Comparison of ENCODE assay signal across 1 cellular context in genomic region chr2:203812294-203813221, GRCh38.
TF ChIP-seq lines count a peak whose summit lies in the region.

No MANE protein-coding gene starts in this region.

TF ChIP-seq in liver, 16 proteins besides CTCF, POLR2A, EP300 and RAD21 (continued from another document):
- TF ChIP-seq, protein P1, sequence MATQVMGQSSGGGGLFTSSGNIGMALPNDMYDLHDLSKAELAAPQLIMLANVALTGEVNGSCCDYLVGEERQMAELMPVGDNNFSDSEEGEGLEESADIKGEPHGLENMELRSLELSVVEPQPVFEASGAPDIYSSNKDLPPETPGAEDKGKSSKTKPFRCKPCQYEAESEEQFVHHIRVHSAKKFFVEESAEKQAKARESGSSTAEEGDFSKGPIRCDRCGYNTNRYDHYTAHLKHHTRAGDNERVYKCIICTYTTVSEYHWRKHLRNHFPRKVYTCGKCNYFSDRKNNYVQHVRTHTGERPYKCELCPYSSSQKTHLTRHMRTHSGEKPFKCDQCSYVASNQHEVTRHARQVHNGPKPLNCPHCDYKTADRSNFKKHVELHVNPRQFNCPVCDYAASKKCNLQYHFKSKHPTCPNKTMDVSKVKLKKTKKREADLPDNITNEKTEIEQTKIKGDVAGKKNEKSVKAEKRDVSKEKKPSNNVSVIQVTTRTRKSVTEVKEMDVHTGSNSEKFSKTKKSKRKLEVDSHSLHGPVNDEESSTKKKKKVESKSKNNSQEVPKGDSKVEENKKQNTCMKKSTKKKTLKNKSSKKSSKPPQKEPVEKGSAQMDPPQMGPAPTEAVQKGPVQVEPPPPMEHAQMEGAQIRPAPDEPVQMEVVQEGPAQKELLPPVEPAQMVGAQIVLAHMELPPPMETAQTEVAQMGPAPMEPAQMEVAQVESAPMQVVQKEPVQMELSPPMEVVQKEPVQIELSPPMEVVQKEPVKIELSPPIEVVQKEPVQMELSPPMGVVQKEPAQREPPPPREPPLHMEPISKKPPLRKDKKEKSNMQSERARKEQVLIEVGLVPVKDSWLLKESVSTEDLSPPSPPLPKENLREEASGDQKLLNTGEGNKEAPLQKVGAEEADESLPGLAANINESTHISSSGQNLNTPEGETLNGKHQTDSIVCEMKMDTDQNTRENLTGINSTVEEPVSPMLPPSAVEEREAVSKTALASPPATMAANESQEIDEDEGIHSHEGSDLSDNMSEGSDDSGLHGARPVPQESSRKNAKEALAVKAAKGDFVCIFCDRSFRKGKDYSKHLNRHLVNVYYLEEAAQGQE (IDR thresholded peaks at IDR 0.05), result no peak
- TF ChIP-seq HNF4G (IDR thresholded peaks at IDR 0.05) (no peak), NR2F2 (IDR thresholded peaks at IDR 0.05) (no peak)
